Comparison of ENCODE assay signal across 8 cellular contexts in the genomic region with DNA sequence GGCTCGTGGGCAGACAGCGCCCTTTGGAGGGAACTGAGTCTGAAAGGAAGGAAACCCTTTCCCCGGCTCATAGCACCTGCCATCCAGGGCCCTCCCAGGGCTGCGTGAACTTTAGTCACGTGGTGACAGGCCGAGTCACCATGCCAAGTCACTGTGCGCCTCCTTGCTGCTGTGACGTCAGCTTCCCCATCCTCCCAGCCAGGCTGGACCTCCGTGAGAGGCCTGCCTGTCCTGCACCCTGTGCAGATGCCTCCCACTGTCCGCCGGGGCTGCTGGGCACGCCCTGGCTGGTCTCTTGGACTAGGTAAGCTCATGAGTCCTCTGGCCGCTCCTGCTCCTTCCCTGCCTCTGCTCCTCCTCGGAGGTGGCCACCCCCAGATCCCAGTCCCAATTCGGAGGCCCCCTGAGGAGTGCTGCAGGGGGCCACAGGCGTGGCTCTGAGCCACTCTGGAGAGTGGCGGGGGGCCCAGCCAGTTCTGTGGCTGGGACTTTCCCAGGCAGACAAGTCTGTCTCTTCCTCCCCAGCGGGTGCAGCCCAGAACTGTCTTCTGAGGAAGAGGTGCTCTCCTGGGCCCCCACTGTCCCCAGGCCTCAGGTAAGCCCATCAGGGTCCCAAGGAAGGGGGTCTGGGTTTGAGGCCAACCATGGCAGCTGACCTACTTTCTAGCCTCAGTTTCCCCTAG. TPM values are rescaled to one million over a fixed set of nuclear protein-coding genes. Genes with fewer than 3 reads are reported as not detected.
DNase-seq lines count a peak whose midpoint lies in the region; ATAC-seq and TF ChIP-seq lines count a peak whose summit lies in the region.
"Not testable (repeated sequence)": the region's sequence is repeated elsewhere in the genome, so short reads cannot be mapped to it uniquely, and the experiment has no call there.

No MANE protein-coding gene starts in this region.

- not testable (repeated sequence) for H3K27me3 Mint-ChIP-seq in T-helper 2 cell treated with Interferon-gamma antibody and Interleukin-4, amounts not matched to agents 5 μg/mL and 100 μg/mL, for 36 hours (ENCODE audit: low read depth); activated T-cell treated with anti-CD3 and anti-CD28 coated beads, Interleukin-2, amount 50 U/mL, for 4 hours (ENCODE audit: low read depth); natural killer cell treated with Interleukin-12 subunit alpha and Interleukin-12 subunit beta and Interleukin-15 and Interleukin-18, amount 100 ng/mL, for 72 hours

- not testable (repeated sequence) for H3K36me3 Mint-ChIP-seq in T-helper 2 cell treated with Interferon-gamma antibody and Interleukin-4, amounts not matched to agents 5 μg/mL and 100 μg/mL, for 36 hours (ENCODE audit: low read depth); activated T-cell treated with anti-CD3 and anti-CD28 coated beads, Interleukin-2, amount 50 U/mL, for 4 hours (ENCODE audit: insufficient read depth); natural killer cell treated with Interleukin-12 subunit alpha and Interleukin-12 subunit beta and Interleukin-15 and Interleukin-18, amount 100 ng/mL, for 72 hours

- peak overlapping the region; percentile 99 for H3K27ac Mint-ChIP-seq in T-helper 2 cell treated with Interferon-gamma antibody and Interleukin-4, amounts not matched to agents 5 μg/mL and 100 μg/mL, for 36 hours
- H3K27ac Mint-ChIP-seq in natural killer cell treated with Interleukin-12 subunit alpha and Interleukin-12 subunit beta and Interleukin-15 and Interleukin-18, amount 100 ng/mL, for 72 hours = peak overlapping the region; percentile 70 to 97

- H3K4me1 Mint-ChIP-seq in T-helper 2 cell treated with Interferon-gamma antibody and Interleukin-4, amounts not matched to agents 5 μg/mL and 100 μg/mL, for 36 hours (ENCODE audit: low read depth) = peaks cover 21% of the 10 kb centered on the region
- H3K4me1 Mint-ChIP-seq in activated T-cell treated with anti-CD3 and anti-CD28 coated beads, Interleukin-2, amount 50 U/mL, for 4 hours (ENCODE audit: low read depth) = peaks cover 21% of the 10 kb centered on the region
- peaks cover 17 to 20% of the 10 kb centered on the region in 2 donors for H3K4me1 Mint-ChIP-seq in natural killer cell treated with Interleukin-12 subunit alpha and Interleukin-12 subunit beta and Interleukin-15 and Interleukin-18, amount 100 ng/mL, for 72 hours (ENCODE audit: low read depth in 2 of 2)

- peak overlapping the region; percentile 95 for H3K4me3 Mint-ChIP-seq in T-helper 2 cell treated with Interferon-gamma antibody and Interleukin-4, amounts not matched to agents 5 μg/mL and 100 μg/mL, for 36 hours
- peak overlapping the region; percentile 94 for H3K4me3 Mint-ChIP-seq in activated T-cell treated with anti-CD3 and anti-CD28 coated beads, Interleukin-2, amount 50 U/mL, for 4 hours
- peak overlapping the region; percentile 85 for H3K4me3 Mint-ChIP-seq in natural killer cell treated with Interleukin-12 subunit alpha and Interleukin-12 subunit beta and Interleukin-15 and Interleukin-18, amount 100 ng/mL, for 72 hours

- TF ChIP-seq CTCF in epithelial cell of esophagus (IDR thresholded peaks at IDR 0.05; ENCODE audit: insufficient read depth, low read depth, low read length, missing control alignments) = not testable (repeated sequence)

- H3K9me3 Mint-ChIP-seq in T-helper 2 cell treated with Interferon-gamma antibody and Interleukin-4, amounts not matched to agents 5 μg/mL and 100 μg/mL, for 36 hours; activated T-cell treated with anti-CD3 and anti-CD28 coated beads, Interleukin-2, amount 50 U/mL, for 4 hours; natural killer cell treated with Interleukin-12 subunit alpha and Interleukin-12 subunit beta and Interleukin-15 and Interleukin-18, amount 100 ng/mL, for 72 hours: not testable (repeated sequence)

- peak; percentile 57 for ATAC-seq in GM19463 (IDR thresholded peaks at IDR 0.05; ENCODE audit: unreplicated experiment)
- peak; percentile 85 to 87 for ATAC-seq in activated T-cell treated with anti-CD3 and anti-CD28 coated beads, Interleukin-2, amount 50 U/mL, for 4 hours
- peak; percentile 83 to 91 for ATAC-seq in natural killer cell treated with Interleukin-12 subunit alpha and Interleukin-12 subunit beta and Interleukin-15 and Interleukin-18, amount 100 ng/mL, for 72 hours

- DNase-seq in ELF-1 (ENCODE audit: low read depth, low spot score) (peak; percentile 24), KG1 (lab: John Stamatoyannopoulos, UW) (peak; percentile 35), epithelial cell of esophagus (ENCODE audit: low read depth) (peak; percentile 29)
- peak; percentile 64 for DNase-seq in T-helper 2 cell treated with Interferon-gamma antibody and Interleukin-4, amounts not matched to agents 5 μg/mL and 100 μg/mL, for 36 hours (ENCODE audit: low spot score)
- peak; percentile 50 for DNase-seq in activated T-cell treated with anti-CD3 and anti-CD28 coated beads, Interleukin-2, amount 50 U/mL, for 4 hours
- peak; percentile 65 for DNase-seq in natural killer cell treated with Interleukin-12 subunit alpha and Interleukin-12 subunit beta and Interleukin-15 and Interleukin-18, amount 100 ng/mL, for 72 hours (ENCODE audit: low spot score)
- DNase-seq in stimulated activated CD8-positive, alpha-beta memory T cell treated with anti-CD3 and anti-CD28 coated beads, Interleukin-4, amount 100 ng/mL, for 48 hours = peak; percentile 74

- not testable (repeated sequence) for H3K4me3 ChIP-seq in epithelial cell of esophagus (ENCODE audit: low read length)

RNA-seq across cellular contexts. Expression of gene GGT1, which starts 4.6 kb away (rescaled TPM):
- 10 to 100 TPM; 23.6 to 48.6 (median 27.2) TPM for total RNA-seq in activated T-cell treated with anti-CD3 and anti-CD28 coated beads, Interleukin-2, amount 50 U/mL, for 4 hours
- total RNA-seq in natural killer cell treated with Interleukin-12 subunit alpha and Interleukin-12 subunit beta and Interleukin-15 and Interleukin-18, amount 100 ng/mL, for 72 hours = 10 to 100 TPM; 13.7 to 59.5 TPM

RNA-seq across cellular contexts. Expression of gene LRRC75B, which starts 14.7 kb away (rescaled TPM):
- total RNA-seq in activated T-cell treated with anti-CD3 and anti-CD28 coated beads, Interleukin-2, amount 50 U/mL, for 4 hours = under 1 TPM; 0.54 to 0.92 (median 0.56) TPM
- 1 to 10 TPM; 1.8 to 2.3 TPM for total RNA-seq in natural killer cell treated with Interleukin-12 subunit alpha and Interleukin-12 subunit beta and Interleukin-15 and Interleukin-18, amount 100 ng/mL, for 72 hours

RNA-seq across cellular contexts. Expression of gene SNRPD3, which starts 51.8 kb away (rescaled TPM):
- 100 to 1,000 TPM; 182 to 212 (median 210) TPM for total RNA-seq in activated T-cell treated with anti-CD3 and anti-CD28 coated beads, Interleukin-2, amount 50 U/mL, for 4 hours
- total RNA-seq in natural killer cell treated with Interleukin-12 subunit alpha and Interleukin-12 subunit beta and Interleukin-15 and Interleukin-18, amount 100 ng/mL, for 72 hours = 100 to 1,000 TPM; 104 to 117 TPM

RNA-seq across cellular contexts. Expression of gene GUCD1, which starts 52.6 kb away (rescaled TPM):
- total RNA-seq in activated T-cell treated with anti-CD3 and anti-CD28 coated beads, Interleukin-2, amount 50 U/mL, for 4 hours = 100 to 1,000 TPM in 1 of 3 donors, 10 to 100 TPM in 2; 85.9 to 105 (median 92.2) TPM
- total RNA-seq in natural killer cell treated with Interleukin-12 subunit alpha and Interleukin-12 subunit beta and Interleukin-15 and Interleukin-18, amount 100 ng/mL, for 72 hours = 100 to 1,000 TPM; 105 to 111 TPM

Comparison
In these comparisons a context has a peak if more than half of its experiments do, and no peak if none do; other contexts are left out.
1. DNase-seq: peak in every context shown above with its lines; median percentile 74 in stimulated activated CD8-positive, alpha-beta memory T cell treated with anti-CD3 and anti-CD28 coated beads, Interleukin-4, amount 100 ng/mL, for 48 hours; 65 in natural killer cell treated with Interleukin-12 subunit alpha and Interleukin-12 subunit beta and Interleukin-15 and Interleukin-18, amount 100 ng/mL, for 72 hours; 64 in T-helper 2 cell treated with Interferon-gamma antibody and Interleukin-4, amounts not matched to agents 5 μg/mL and 100 μg/mL, for 36 hours; 50 in activated T-cell treated with anti-CD3 and anti-CD28 coated beads, Interleukin-2, amount 50 U/mL, for 4 hours; 35 in KG1; 29 in epithelial cell of esophagus; 24 in ELF-1.